23 cellular contexts compared by ENCODE assay signal in the genomic region with DNA sequence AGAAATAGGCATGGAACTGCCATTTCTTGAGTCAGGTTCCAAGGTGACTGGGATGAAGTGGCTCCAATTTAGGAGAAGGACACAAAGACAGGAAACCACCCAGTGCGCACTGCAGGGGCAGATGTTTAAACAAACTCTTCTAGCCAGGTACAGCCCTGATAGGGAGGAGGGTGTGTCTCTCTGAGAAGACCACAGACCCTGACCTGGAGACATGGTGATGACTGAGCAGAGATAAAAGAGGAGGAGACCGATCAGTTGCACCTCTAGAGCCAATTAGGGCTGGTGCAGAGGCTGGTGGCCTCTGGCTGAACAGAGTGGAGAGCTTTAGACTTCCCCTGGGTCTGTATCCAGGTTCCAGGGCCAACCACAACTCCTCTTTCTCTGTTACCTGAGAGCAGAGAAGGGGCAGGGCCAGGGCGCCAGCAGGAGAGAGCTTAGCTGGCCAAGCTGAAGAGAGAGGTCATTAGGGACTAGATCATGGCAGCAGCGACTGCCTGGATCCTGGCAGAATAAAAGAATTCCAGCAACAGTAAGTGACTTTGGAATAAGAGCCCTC. TPM values are rescaled to one million over a fixed set of nuclear protein-coding genes. Genes with fewer than 3 reads are reported as not detected.
DNase-seq lines count a peak whose midpoint lies in the region; ATAC-seq and TF ChIP-seq lines count a peak whose summit lies in the region.
"Had no signal": no experiment of that assay in that cellular context is flagged by ENCODE, and none has a peak within 500 bp of the region (broad histone marks: within the 10 kb centered on the region; RNA-seq: fewer than 3 reads in every experiment).

No MANE protein-coding gene starts in this region.

- intact Hi-C loops in natural killer cell (cut with micrococcal nuclease) (no loop called here), OCI-LY7 (cut with micrococcal nuclease; ENCODE audit: unreplicated experiment) (no loop called here)

- H3K14ac ChIP-seq in mesenchymal stem cell (ENCODE audit: low read length in 2 of 2), result peak overlapping the region in 1 of 2 experiments; percentile 22

- peaks cover 5% of the 10 kb centered on the region for H3K4me1 ChIP-seq in mesenchymal stem cell (ENCODE audit: control insufficient read depth, insufficient read depth, low read depth, low read length)
- H3K4me1 ChIP-seq in OCI-LY7 (ENCODE audit: insufficient read depth, low read length, poor library complexity, severe bottlenecking), result peaks cover 4% of the 10 kb centered on the region

- H3K23ac ChIP-seq in mesenchymal stem cell (ENCODE audit: low read length in 2 of 2), result no peak overlapping the region

- no peak overlapping the region for H2AK5ac ChIP-seq in mesenchymal stem cell (ENCODE audit: low read length, severe bottlenecking)

- no peaks in the 10 kb centered on the region for H3K9me3 Mint-ChIP-seq in natural killer cell treated with Interleukin-12 subunit alpha and Interleukin-12 subunit beta and Interleukin-15 and Interleukin-18, amount 100 ng/mL, for 72 hours
- H3K9me3 Mint-ChIP-seq in natural killer cell, result no peaks in the 10 kb centered on the region
- H3K9me3 Mint-ChIP-seq: CD8-positive, alpha-beta T cell had no signal

- no peak overlapping the region for H4K91ac ChIP-seq in mesenchymal stem cell (ENCODE audit: low read length)

- no peak overlapping the region for H3K4me2 ChIP-seq in mesenchymal stem cell (ENCODE audit: low read length, poor library complexity, severe bottlenecking)
- no peak overlapping the region for H3K4me2 ChIP-seq in OCI-LY7 (ENCODE audit: low read length)

- H3K27me3 ChIP-seq in mesenchymal stem cell (ENCODE audit: control insufficient read depth in 1 of 2, insufficient read depth in 1 of 2, low read length in 2 of 2), result no peaks in the 10 kb centered on the region

- H3K9me2 ChIP-seq in OCI-LY7 (ENCODE audit: insufficient read depth, low read length), result no peaks in the 10 kb centered on the region

- peak; percentile 40 to 41 for ATAC-seq in natural killer cell treated with Interleukin-12 subunit alpha and Interleukin-12 subunit beta and Interleukin-15 and Interleukin-18, amount 100 ng/mL, for 72 hours
- ATAC-seq in natural killer cell (no peak), HG02678 (IDR thresholded peaks at IDR 0.05; ENCODE audit: unreplicated experiment) (no peak)
- ATAC-seq: CD8-positive, alpha-beta T cell; Panc1; SK-N-SH treated with all-trans-retinoic acid at 6 μM for 48 hours had no signal

- no peak overlapping the region for H3K4me3 Mint-ChIP-seq in natural killer cell treated with Interleukin-12 subunit alpha and Interleukin-12 subunit beta and Interleukin-15 and Interleukin-18, amount 100 ng/mL, for 72 hours
- H3K4me3 Mint-ChIP-seq in natural killer cell, result no peak overlapping the region
- H3K4me3 Mint-ChIP-seq: CD8-positive, alpha-beta T cell had no signal

- no peaks in the 10 kb centered on the region for H3K36me3 Mint-ChIP-seq in natural killer cell treated with Interleukin-12 subunit alpha and Interleukin-12 subunit beta and Interleukin-15 and Interleukin-18, amount 100 ng/mL, for 72 hours
- H3K36me3 Mint-ChIP-seq in natural killer cell, result no peaks in the 10 kb centered on the region
- H3K36me3 Mint-ChIP-seq: CD8-positive, alpha-beta T cell had no signal

- TF ChIP-seq CTCF in natural killer cell (IDR thresholded peaks at IDR 0.05) (no peak), OCI-LY7 (conservative IDR thresholded peaks at IDR 0.05; ENCODE audit: low read length) (no peak)

- H3K9ac ChIP-seq in mesenchymal stem cell (ENCODE audit: low read length), result no peak overlapping the region

- BruUV-seq in OCI-LY7 (replicated peaks; lab: Mats Ljungman, UMichigan), result no TSS peak

- CTCF ChIA-PET in OCI-LY7 (lab: Charles Lee; ENCODE audit: unreplicated experiment), result no interaction called here

- POLR2A ChIA-PET in OCI-LY7 (lab: Charles Lee), result no interaction called here

- H3K4ac ChIP-seq in mesenchymal stem cell (ENCODE audit: low read depth in 1 of 2, low read length in 2 of 2), result no peak overlapping the region

- 96% methylated on average over 4 of the region's 4 CpGs for WGBS in mesenchymal stem cell

- H3K4me3 ChIP-seq in mesenchymal stem cell (ENCODE audit: insufficient read depth in 1 of 2, low read depth in 1 of 2, low read length in 2 of 2) (no peak overlapping the region), OCI-LY7 (ENCODE audit: low read depth, low read length, poor library complexity, severe bottlenecking) (no peak overlapping the region)

- peak overlapping the region; percentile 23 for H4K8ac ChIP-seq in mesenchymal stem cell (ENCODE audit: low read length)

- H3K18ac ChIP-seq in mesenchymal stem cell (ENCODE audit: low read depth in 1 of 2, low read length in 2 of 2), result no peak overlapping the region

- no peak overlapping the region for H2BK12ac ChIP-seq in mesenchymal stem cell (ENCODE audit: low read length in 2 of 2)

- no peak overlapping the region for H2BK5ac ChIP-seq in mesenchymal stem cell (ENCODE audit: low read depth, low read length, poor library complexity, severe bottlenecking)

- H3K27ac ChIP-seq in mesenchymal stem cell (ENCODE audit: low read length, poor library complexity, severe bottlenecking), result no peak overlapping the region
- H3K27ac ChIP-seq in OCI-LY7 (ENCODE audit: low read depth, low read length, poor library complexity, severe bottlenecking), result no peak overlapping the region
- H3K27ac ChIP-seq: HL-60 had no signal

- H2BK120ac ChIP-seq in mesenchymal stem cell (ENCODE audit: low read depth, low read length), result no peak overlapping the region

- no peaks in the 10 kb centered on the region for H4K20me1 ChIP-seq in OCI-LY7 (ENCODE audit: insufficient read depth, low read length)

- DNase-seq in natural killer cell treated with Interleukin-12 subunit alpha and Interleukin-12 subunit beta and Interleukin-15 and Interleukin-18, amount 100 ng/mL, for 72 hours (ENCODE audit: low spot score), result no peak
- DNase-seq in natural killer cell, result no peak
- peak; percentile 7 for DNase-seq in NCI-H69 (lab: John Stamatoyannopoulos, UW)
- no peak for DNase-seq in mesenchymal stem cell
- no peak for DNase-seq in activated CD8-positive, alpha-beta memory T cell treated with anti-CD3 and anti-CD28 coated beads, Interleukin-2, amount 50 U/mL, for 4 hours
- no peak for DNase-seq in OCI-LY7 (ENCODE audit: low spot score)
- DNase-seq in activated T-cell treated with anti-CD3 and anti-CD28 coated beads for 4 hours, result no peak
- DNase-seq: AML-193; C1 segment of cervical spinal cord; CD8-positive, alpha-beta T cell; GDM1; KG1; NCI-H1092 treated with DMSO at 0.1 percent for 48 hours; NCI-H1436 treated with DMSO at 0.1 percent for 48 hours; NCI-H2081 treated with DMSO at 0.1 percent for 48 hours; NCI-H446 treated with DMSO at 0.1 percent for 48 hours; NCI-H748 treated with DMSO at 0.1 percent for 48 hours; NK-92 treated with Interleukin-12 subunit alpha and Interleukin-12 subunit beta, amount 100 ng/mL, for 24 hours; SIG-M5 had no signal

- no peak overlapping the region for H2AFZ ChIP-seq in mesenchymal stem cell (ENCODE audit: low read depth, low read length)
- no peak overlapping the region for H2AFZ ChIP-seq in OCI-LY7 (ENCODE audit: low read length)

- no peak overlapping the region for H3K27ac Mint-ChIP-seq in natural killer cell treated with Interleukin-12 subunit alpha and Interleukin-12 subunit beta and Interleukin-15 and Interleukin-18, amount 100 ng/mL, for 72 hours
- no peak overlapping the region for H3K27ac Mint-ChIP-seq in natural killer cell
- H3K27ac Mint-ChIP-seq: CD8-positive, alpha-beta T cell had no signal

- H3K9me3 ChIP-seq in mesenchymal stem cell (ENCODE audit: control insufficient read depth, low read length), result no peaks in the 10 kb centered on the region
- H3K9me3 ChIP-seq in OCI-LY7 (ENCODE audit: low read length), result no peaks in the 10 kb centered on the region

- no peaks in the 10 kb centered on the region for H3K27me3 Mint-ChIP-seq in natural killer cell treated with Interleukin-12 subunit alpha and Interleukin-12 subunit beta and Interleukin-15 and Interleukin-18, amount 100 ng/mL, for 72 hours
- no peaks in the 10 kb centered on the region for H3K27me3 Mint-ChIP-seq in natural killer cell (ENCODE audit: low read depth in 2 of 2)

- H3K79me1 ChIP-seq in mesenchymal stem cell (replicated peaks; ENCODE audit: low read length, poor library complexity, severe bottlenecking), result peaks cover 5% of the 10 kb centered on the region

- H3K36me3 ChIP-seq in mesenchymal stem cell (ENCODE audit: control insufficient read depth in 1 of 2, insufficient read depth in 2 of 2, low read depth in 1 of 2, low read length in 2 of 2) (no peaks in the 10 kb centered on the region), OCI-LY7 (ENCODE audit: insufficient read depth, low read length) (no peaks in the 10 kb centered on the region)

- H3K4me1 Mint-ChIP-seq in natural killer cell treated with Interleukin-12 subunit alpha and Interleukin-12 subunit beta and Interleukin-15 and Interleukin-18, amount 100 ng/mL, for 72 hours (ENCODE audit: low read depth in 2 of 2), result peaks cover 2 to 3% of the 10 kb centered on the region in 2 donors
- peaks cover 3% of the 10 kb centered on the region in 2 donors for H3K4me1 Mint-ChIP-seq in natural killer cell

- H3K79me2 ChIP-seq in OCI-LY7 (ENCODE audit: insufficient read depth, low read depth, low read length), result no peaks in the 10 kb centered on the region

- no peak overlapping the region for H2BK15ac ChIP-seq in mesenchymal stem cell (ENCODE audit: low read depth, poor library complexity, severe bottlenecking)

RNA-seq across cellular contexts. Expression of gene SPOPL, which starts 5.4 kb away (rescaled TPM):
- total RNA-seq in natural killer cell treated with Interleukin-12 subunit alpha and Interleukin-12 subunit beta and Interleukin-15 and Interleukin-18, amount 100 ng/mL, for 72 hours, result 10 to 100 TPM; 30.0 to 34.5 TPM
- total RNA-seq in natural killer cell (10 to 100 TPM; 32.2 to 35.9 (median 33.8) TPM), OCI-LY7 (2022) (18.3 and 19.8 TPM in 2 replicates)
- 8.6 TPM for polyA plus RNA-seq in mesenchymal stem cell (2013, experiment 1 of 2)
- polyA plus RNA-seq in mesenchymal stem cell (2013, experiment 2 of 2), result 9.9 TPM
- 11.4 and 15.1 TPM in 2 replicates for total RNA-seq in OCI-LY7 (2014; rRNA removed; shearing (Covaris generic))

Comparison
In these comparisons a context has a peak if more than half of its experiments do, and no peak if none do; other contexts are left out.
1. ATAC-seq: peak in natural killer cell treated with Interleukin-12 subunit alpha and Interleukin-12 subunit beta and Interleukin-15 and Interleukin-18, amount 100 ng/mL, for 72 hours (2 of 2); none in natural killer cell (0 of 3) and HG02678 (single experiment).